In the genomic region with DNA sequence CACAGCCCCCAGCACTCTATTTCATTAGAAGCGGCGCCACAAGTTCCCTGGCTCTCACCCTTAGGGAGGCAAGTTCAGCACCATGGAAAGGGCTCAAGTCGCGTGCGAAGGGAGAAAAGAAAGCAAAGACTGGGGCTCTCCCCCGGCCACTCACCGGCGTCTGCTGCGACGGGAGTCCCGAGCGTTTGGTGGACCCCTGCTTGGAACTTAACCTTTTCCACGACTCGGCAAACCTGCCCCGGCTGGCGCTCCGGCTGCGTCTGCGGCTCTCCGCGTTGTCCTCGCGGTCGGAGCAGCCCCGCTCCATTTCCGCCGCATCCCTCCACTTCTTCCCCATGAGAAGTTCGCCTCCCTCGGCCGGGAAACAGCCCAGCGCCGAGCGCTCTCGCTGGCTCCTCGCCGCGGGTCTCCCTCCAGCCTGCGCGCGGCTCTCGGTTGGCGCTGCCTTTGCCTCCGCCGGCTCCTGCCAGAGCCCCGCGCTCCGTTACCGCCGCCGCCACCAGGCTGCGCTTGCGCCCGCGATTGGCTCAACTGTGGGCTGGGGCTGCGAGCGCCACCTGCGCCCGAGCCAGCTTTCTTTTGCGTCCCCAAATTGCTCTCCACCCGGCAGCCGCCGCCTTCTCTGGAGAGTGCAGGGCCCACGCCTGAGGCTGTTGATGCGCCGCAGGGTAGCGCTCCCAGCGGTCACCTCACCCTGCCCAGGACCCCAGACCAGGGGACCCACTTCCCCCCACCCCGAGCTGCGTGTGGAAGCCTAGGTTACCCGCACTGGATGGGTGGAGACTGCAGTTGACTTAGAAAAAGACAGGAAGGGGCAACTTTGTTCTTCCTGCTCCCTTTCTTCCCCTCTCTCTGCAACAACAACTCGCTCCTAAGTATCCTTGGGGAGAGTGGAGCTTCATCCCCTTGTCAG, we compare ENCODE assay signal across 1 cellular context.
TF ChIP-seq lines count a peak whose summit lies in the region.

No MANE protein-coding gene starts in this region.

TF ChIP-seq in HEK293, 187 proteins besides CTCF, POLR2A, EP300 and RAD21 (continued from another document):
- TF ChIP-seq, protein P1, sequence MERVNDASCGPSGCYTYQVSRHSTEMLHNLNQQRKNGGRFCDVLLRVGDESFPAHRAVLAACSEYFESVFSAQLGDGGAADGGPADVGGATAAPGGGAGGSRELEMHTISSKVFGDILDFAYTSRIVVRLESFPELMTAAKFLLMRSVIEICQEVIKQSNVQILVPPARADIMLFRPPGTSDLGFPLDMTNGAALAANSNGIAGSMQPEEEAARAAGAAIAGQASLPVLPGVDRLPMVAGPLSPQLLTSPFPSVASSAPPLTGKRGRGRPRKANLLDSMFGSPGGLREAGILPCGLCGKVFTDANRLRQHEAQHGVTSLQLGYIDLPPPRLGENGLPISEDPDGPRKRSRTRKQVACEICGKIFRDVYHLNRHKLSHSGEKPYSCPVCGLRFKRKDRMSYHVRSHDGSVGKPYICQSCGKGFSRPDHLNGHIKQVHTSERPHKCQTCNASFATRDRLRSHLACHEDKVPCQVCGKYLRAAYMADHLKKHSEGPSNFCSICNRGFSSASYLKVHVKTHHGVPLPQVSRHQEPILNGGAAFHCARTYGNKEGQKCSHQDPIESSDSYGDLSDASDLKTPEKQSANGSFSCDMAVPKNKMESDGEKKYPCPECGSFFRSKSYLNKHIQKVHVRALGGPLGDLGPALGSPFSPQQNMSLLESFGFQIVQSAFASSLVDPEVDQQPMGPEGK (tag by site-specific recombination; IDR thresholded peaks at IDR 0.05) = peak; percentile 56; the same call in 1 of the 2 replicates
- TF ChIP-seq IKZF3 (tag by site-specific recombination; IDR thresholded peaks at IDR 0.05) (no peak), ZNF341 (tag by site-specific recombination; IDR thresholded peaks at IDR 0.05; ENCODE audit: low read depth) (0 out of 2 replicates have a peak, but pooled peaks have one; percentile 7), ZNF423 (tag by site-specific recombination; IDR thresholded peaks at IDR 0.05) (no peak), ZNF837 (tag by site-specific recombination; IDR thresholded peaks at IDR 0.05) (no peak), MZF1 (tag by site-specific recombination; IDR thresholded peaks at IDR 0.05; ENCODE audit: borderline replicate concordance) (no peak), ZSCAN23 (tag by site-specific recombination; IDR thresholded peaks at IDR 0.05) (no peak), SP7 (tag by site-specific recombination; IDR thresholded peaks at IDR 0.05) (no peak), KLF16 (tag by site-specific recombination; IDR thresholded peaks at IDR 0.05) (no peak), YY1 (tag by site-specific recombination; IDR thresholded peaks at IDR 0.05) (no peak), ZNF202 (tag by site-specific recombination; IDR thresholded peaks at IDR 0.05; ENCODE audit: borderline replicate concordance) (no peak), ZNF366 (tag by site-specific recombination; conservative IDR thresholded peaks at IDR 0.05) (no peak), ZNF600 (tag by site-specific recombination; IDR thresholded peaks at IDR 0.05) (0 out of 2 replicates have a peak, but pooled peaks have one; percentile 35), PBX3 (CRISPR knock-in tag; IDR thresholded peaks at IDR 0.05) (no peak), AEBP2 (tag by site-specific recombination; IDR thresholded peaks at IDR 0.05; ENCODE audit: borderline replicate concordance) (no peak), MEIS1 (CRISPR knock-in tag; IDR thresholded peaks at IDR 0.05; ENCODE audit: borderline replicate concordance) (no peak)
- TF ChIP-seq, protein P2, sequence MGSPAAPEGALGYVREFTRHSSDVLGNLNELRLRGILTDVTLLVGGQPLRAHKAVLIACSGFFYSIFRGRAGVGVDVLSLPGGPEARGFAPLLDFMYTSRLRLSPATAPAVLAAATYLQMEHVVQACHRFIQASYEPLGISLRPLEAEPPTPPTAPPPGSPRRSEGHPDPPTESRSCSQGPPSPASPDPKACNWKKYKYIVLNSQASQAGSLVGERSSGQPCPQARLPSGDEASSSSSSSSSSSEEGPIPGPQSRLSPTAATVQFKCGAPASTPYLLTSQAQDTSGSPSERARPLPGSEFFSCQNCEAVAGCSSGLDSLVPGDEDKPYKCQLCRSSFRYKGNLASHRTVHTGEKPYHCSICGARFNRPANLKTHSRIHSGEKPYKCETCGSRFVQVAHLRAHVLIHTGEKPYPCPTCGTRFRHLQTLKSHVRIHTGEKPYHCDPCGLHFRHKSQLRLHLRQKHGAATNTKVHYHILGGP (tag by site-specific recombination; IDR thresholded peaks at IDR 0.05) = no peak
- TF ChIP-seq, protein P3, sequence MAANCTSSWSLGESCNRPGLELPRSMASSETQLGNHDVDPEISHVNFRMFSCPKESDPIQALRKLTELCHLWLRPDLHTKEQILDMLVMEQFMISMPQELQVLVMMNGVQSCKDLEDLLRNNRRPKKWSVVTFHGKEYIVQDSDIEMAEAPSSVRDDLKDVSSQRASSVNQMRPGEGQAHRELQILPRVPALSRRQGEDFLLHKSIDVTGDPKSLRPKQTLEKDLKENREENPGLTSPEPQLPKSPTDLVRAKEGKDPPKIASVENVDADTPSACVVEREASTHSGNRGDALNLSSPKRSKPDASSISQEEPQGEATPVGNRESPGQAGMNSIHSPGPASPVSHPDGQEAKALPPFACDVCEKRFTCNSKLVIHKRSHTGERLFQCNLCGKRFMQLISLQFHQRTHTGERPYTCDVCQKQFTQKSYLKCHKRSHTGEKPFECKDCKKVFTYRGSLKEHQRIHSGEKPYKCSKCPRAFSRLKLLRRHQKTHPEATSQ (tag by site-specific recombination; IDR thresholded peaks at IDR 0.05) = no peak
- TF ChIP-seq, protein P4, sequence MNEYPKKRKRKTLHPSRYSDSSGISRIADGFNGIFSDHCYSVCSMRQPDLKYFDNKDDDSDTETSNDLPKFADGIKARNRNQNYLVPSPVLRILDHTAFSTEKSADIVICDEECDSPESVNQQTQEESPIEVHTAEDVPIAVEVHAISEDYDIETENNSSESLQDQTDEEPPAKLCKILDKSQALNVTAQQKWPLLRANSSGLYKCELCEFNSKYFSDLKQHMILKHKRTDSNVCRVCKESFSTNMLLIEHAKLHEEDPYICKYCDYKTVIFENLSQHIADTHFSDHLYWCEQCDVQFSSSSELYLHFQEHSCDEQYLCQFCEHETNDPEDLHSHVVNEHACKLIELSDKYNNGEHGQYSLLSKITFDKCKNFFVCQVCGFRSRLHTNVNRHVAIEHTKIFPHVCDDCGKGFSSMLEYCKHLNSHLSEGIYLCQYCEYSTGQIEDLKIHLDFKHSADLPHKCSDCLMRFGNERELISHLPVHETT (tag by site-specific recombination; IDR thresholded peaks at IDR 0.05) = no peak
- TF ChIP-seq, protein P5, sequence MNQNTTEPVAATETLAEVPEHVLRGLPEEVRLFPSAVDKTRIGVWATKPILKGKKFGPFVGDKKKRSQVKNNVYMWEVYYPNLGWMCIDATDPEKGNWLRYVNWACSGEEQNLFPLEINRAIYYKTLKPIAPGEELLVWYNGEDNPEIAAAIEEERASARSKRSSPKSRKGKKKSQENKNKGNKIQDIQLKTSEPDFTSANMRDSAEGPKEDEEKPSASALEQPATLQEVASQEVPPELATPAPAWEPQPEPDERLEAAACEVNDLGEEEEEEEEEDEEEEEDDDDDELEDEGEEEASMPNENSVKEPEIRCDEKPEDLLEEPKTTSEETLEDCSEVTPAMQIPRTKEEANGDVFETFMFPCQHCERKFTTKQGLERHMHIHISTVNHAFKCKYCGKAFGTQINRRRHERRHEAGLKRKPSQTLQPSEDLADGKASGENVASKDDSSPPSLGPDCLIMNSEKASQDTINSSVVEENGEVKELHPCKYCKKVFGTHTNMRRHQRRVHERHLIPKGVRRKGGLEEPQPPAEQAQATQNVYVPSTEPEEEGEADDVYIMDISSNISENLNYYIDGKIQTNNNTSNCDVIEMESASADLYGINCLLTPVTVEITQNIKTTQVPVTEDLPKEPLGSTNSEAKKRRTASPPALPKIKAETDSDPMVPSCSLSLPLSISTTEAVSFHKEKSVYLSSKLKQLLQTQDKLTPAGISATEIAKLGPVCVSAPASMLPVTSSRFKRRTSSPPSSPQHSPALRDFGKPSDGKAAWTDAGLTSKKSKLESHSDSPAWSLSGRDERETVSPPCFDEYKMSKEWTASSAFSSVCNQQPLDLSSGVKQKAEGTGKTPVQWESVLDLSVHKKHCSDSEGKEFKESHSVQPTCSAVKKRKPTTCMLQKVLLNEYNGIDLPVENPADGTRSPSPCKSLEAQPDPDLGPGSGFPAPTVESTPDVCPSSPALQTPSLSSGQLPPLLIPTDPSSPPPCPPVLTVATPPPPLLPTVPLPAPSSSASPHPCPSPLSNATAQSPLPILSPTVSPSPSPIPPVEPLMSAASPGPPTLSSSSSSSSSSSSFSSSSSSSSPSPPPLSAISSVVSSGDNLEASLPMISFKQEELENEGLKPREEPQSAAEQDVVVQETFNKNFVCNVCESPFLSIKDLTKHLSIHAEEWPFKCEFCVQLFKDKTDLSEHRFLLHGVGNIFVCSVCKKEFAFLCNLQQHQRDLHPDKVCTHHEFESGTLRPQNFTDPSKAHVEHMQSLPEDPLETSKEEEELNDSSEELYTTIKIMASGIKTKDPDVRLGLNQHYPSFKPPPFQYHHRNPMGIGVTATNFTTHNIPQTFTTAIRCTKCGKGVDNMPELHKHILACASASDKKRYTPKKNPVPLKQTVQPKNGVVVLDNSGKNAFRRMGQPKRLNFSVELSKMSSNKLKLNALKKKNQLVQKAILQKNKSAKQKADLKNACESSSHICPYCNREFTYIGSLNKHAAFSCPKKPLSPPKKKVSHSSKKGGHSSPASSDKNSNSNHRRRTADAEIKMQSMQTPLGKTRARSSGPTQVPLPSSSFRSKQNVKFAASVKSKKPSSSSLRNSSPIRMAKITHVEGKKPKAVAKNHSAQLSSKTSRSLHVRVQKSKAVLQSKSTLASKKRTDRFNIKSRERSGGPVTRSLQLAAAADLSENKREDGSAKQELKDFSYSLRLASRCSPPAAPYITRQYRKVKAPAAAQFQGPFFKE (tag by site-specific recombination; IDR thresholded peaks at IDR 0.05; ENCODE audit: borderline replicate concordance) = no peak
